In the genomic region with DNA sequence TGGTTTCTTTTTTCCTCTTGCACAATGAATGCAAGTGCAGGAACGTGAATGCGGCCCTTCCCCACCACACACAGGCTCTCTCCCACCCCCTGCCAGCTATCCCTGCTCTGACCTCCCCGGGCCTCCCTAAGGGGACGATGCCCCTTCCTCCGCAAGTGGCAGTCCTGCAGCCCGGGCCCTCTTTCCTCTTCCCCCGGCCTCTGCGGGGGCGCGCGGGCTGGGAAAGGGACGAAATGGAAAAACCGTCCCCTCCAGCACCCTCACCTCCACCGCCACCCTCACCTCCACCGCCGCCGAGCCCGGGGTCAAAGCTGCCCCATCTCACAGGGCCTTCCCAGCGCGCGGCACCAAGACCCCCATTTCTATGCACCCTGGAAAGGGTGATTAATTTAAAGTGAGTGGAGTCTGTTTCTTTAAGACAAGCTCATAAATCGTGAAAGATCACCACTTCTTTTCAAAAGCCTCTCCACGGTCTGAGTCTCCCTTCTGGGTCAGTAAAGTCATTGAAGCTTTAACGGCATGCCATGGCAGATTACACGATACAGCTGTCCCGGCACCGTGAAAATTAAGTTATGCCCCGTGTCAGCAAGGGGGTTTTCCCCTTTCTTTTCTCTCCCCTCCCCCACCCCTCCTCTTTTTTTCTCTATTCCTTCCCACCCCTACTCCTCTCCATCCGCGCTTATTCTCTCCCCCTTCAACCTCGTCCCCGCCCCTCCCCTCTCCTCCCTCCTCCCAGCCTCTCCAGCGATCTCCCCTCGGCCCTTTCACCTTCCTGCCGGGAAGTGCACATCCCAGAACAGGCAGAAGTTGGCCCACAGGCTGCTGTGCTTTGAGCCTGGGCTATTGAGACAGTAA, we compare ENCODE assay signal across 17 cellular contexts. TPM values are rescaled to one million over a fixed set of nuclear protein-coding genes. Genes with fewer than 3 reads are reported as not detected.
DNase-seq lines count a peak whose midpoint lies in the region; ATAC-seq and TF ChIP-seq lines count a peak whose summit lies in the region.
"Had no signal": no experiment of that assay in that cellular context is flagged by ENCODE, and none has a peak within 500 bp of the region (broad histone marks: within the 10 kb centered on the region; RNA-seq: fewer than 3 reads in every experiment).

No MANE protein-coding gene starts in this region.

- no peak for TF ChIP-seq CTCF in cardiac muscle cell (IDR thresholded peaks at IDR 0.05; ENCODE audit: low read depth, low read length)
- TF ChIP-seq CTCF in fibroblast of villous mesenchyme (IDR thresholded peaks at IDR 0.05; ENCODE audit: insufficient read depth, low read depth, low read length): no peak
- TF ChIP-seq CTCF in nephron progenitor cell (IDR thresholded peaks at IDR 0.05): no peak
- no peak for TF ChIP-seq CTCF in thoracic aorta (IDR thresholded peaks at IDR 0.05)

- ATAC-seq in thoracic aorta (ENCODE audit: insufficient number of reproducible peaks, low FRiP score, low read depth) (no peak), GM18867 (IDR thresholded peaks at IDR 0.05; ENCODE audit: unreplicated experiment) (no peak)
- ATAC-seq: A549, GM12878, HCT116 had no signal

- peaks cover 15% of the 10 kb centered on the region for H3K27me3 Mint-ChIP-seq in nephron progenitor cell (ENCODE audit: low read depth, poor library complexity)

- no peaks in the 10 kb centered on the region for H3K36me3 ChIP-seq in cardiac muscle cell
- no peaks in the 10 kb centered on the region for H3K36me3 ChIP-seq in thoracic aorta
- H3K36me3 ChIP-seq: pancreas had no signal

- H3K4me1 ChIP-seq in cardiac muscle cell (ENCODE audit: low read depth): peaks cover 7% of the 10 kb centered on the region
- H3K4me1 ChIP-seq in thoracic aorta (ENCODE audit: control insufficient read depth in 1 of 2, low read depth in 2 of 2): peaks cover 0 to 6% of the 10 kb centered on the region in 2 donors
- H3K4me1 ChIP-seq: A549, pancreas had no signal

- peaks cover 29% of the 10 kb centered on the region for H3K27me3 ChIP-seq in cardiac muscle cell
- no peaks in the 10 kb centered on the region for H3K27me3 ChIP-seq in thoracic aorta (replicated peaks; ENCODE audit: insufficient read depth)
- H3K27me3 ChIP-seq: pancreas had no signal

- peak overlapping the region; percentile 96 for H3K27ac Mint-ChIP-seq in nephron progenitor cell

- H3K36me3 Mint-ChIP-seq in nephron progenitor cell (ENCODE audit: low read depth): peaks cover 14% of the 10 kb centered on the region

- intact Hi-C loops in cardiac septum (cut with DNase I): no loop called here

- peak overlapping the region; percentile 75 for H3K4me3 Mint-ChIP-seq in nephron progenitor cell

- H3K4me3 ChIP-seq in cardiac muscle cell (peak overlapping the region; percentile 12), fibroblast of villous mesenchyme (ENCODE audit: low read depth, low read length) (no peak overlapping the region), thoracic aorta (peak overlapping the region; percentile 47)
- H3K4me3 ChIP-seq: A549, GM12878, pancreas had no signal

- H3K9me3 ChIP-seq in cardiac muscle cell (ENCODE audit: low read depth) (no peaks in the 10 kb centered on the region), thoracic aorta (no peaks in the 10 kb centered on the region)
- H3K9me3 ChIP-seq: A549, pancreas had no signal

- H3K27ac ChIP-seq in cardiac muscle cell: no peak overlapping the region
- no peak overlapping the region for H3K27ac ChIP-seq in thoracic aorta
- H3K27ac ChIP-seq: A549, pancreas, VCaP had no signal

- DNase-seq in cardiac muscle cell (ENCODE audit: low read depth in 1 of 2, low spot score in 1 of 2) (peak in 1 of 2 donors; percentile 39), cardiac septum (ENCODE audit: low spot score) (no peak), fibroblast of villous mesenchyme (ENCODE audit: low read depth) (peak; percentile 11), nephron progenitor cell (peak; percentile 68), thoracic aorta (ENCODE audit: low spot score) (no peak), NCI-H1092 (lab: John Stamatoyannopoulos, UW) (no peak)
- DNase-seq in activated T-cell treated with anti-CD3 and anti-CD28 coated beads, Interleukin-2, amount 50 U/mL, for 48 hours: no peak
- DNase-seq: activated T-cell treated with anti-CD3 and anti-CD28 coated beads, Interleukin-2, amount 50 U/mL, for 1 hour; erythroblast; NCI-H1105 treated with DMSO at 0.1 percent for 48 hours; NCI-H526 treated with DMSO at 0.1 percent for 48 hours; pancreas had no signal

- peaks cover 25% of the 10 kb centered on the region for H3K9me3 Mint-ChIP-seq in nephron progenitor cell

- H3K4me1 Mint-ChIP-seq in nephron progenitor cell: peaks cover 80% of the 10 kb centered on the region

RNA-seq across cellular contexts. Expression of gene GAS1, which starts 44.5 kb away (rescaled TPM):
- total RNA-seq in cardiac muscle cell (18.2 and 22.6 TPM in 2 replicates), cardiac septum (9.0 TPM), fibroblast of villous mesenchyme (29.3 and 136 TPM in 2 replicates), thoracic aorta (100 to 1,000 TPM in 1 of 2 donors, 10 to 100 TPM in 1; 47.6 to 108 TPM)
- 12.9 and 14.5 TPM in 2 replicates for polyA plus RNA-seq in cardiac muscle cell
- total RNA-seq: GM12878 had no signal
- polyA plus RNA-seq: GM12878 had no signal

Comparison
In these comparisons a context has a peak if more than half of its experiments do, and no peak if none do; other contexts are left out.
1. DNase-seq: peak in fibroblast of villous mesenchyme (single experiment) and nephron progenitor cell (single experiment); none in cardiac septum (single experiment), thoracic aorta (single experiment), NCI-H1092 (single experiment) and activated T-cell treated with anti-CD3 and anti-CD28 coated beads, Interleukin-2, amount 50 U/mL, for 48 hours (0 of 2).